22 cellular contexts compared by ENCODE assay signal in the genomic region with DNA sequence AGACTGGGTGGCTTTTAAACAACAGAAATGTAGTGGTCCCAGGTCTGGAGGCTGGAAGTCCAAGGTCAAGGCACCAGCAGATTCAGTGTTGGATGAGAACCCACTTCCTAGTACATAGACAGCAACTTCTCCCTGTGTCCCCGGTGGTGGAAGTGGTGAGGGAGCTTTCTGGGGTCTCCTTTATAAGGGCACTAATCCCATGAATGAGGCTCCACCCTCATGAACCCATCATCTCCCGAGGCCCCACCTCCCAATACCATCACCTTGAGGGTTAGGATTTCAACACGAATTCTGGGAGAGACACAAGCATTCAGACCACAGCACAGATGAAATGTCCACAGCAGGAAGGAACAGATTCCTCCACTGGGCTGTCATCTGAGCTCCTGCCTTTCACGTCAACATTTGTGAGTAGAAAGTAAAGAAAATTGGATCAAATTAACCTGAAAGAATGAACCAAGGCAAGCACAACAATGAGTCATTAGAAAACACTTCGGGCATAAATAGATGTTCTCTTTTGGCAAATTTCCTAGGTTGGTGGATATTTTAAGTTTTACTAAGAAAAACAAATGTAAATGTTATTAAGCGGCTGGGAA.
DNase-seq lines count a peak whose midpoint lies in the region; ATAC-seq and TF ChIP-seq lines count a peak whose summit lies in the region.
"Had no signal": no experiment of that assay in that cellular context is flagged by ENCODE, and none has a peak within 500 bp of the region (broad histone marks: within the 10 kb centered on the region; RNA-seq: fewer than 3 reads in every experiment).

No MANE protein-coding gene starts in this region.

- no TSS peak for BruUV-seq in PC-3 (replicated peaks; lab: Mats Ljungman, UMichigan)

- DNase-seq in Daoy (ENCODE audit: low read depth) (peak; percentile 4), PC-3 (peak; percentile 63), caudate nucleus (lab: John Stamatoyannopoulos, UW) (no peak), kidney tubule cell (ENCODE audit: low spot score) (peak; percentile 32), cardiac septum (ENCODE audit: low spot score) (no peak), upper lobe of left lung (no peak), ascending aorta (ENCODE audit: low spot score in 2 of 2) (no peak)
- no peak for DNase-seq in CD8-positive, alpha-beta T cell
- DNase-seq: activated CD4-positive, alpha-beta T cell treated with anti-CD3 and anti-CD28 coated beads for 48 hours; activated CD8-positive, alpha-beta memory T cell treated with anti-CD3 and anti-CD28 coated beads, Interleukin-2, amount 50 U/mL, for 48 hours; activated naive CD4-positive, alpha-beta T cell; body of pancreas; hypothalamus; left colon; MV-4-11; NCI-H2081; NCI-H526; stomach; T1000 had no signal

- H3K27me3 ChIP-seq in PC-3 (ENCODE audit: low read length) (no peaks in the 10 kb centered on the region; the same call in 1 of the 2 replicates), upper lobe of left lung (no peaks in the 10 kb centered on the region), ascending aorta (no peaks in the 10 kb centered on the region)
- H3K27me3 ChIP-seq in CD8-positive, alpha-beta T cell (ENCODE audit: insufficient read depth, low read length): no peaks in the 10 kb centered on the region
- H3K27me3 ChIP-seq: body of pancreas, stomach had no signal

- POLR2A ChIA-PET in PC-3 (lab: Charles Lee; ENCODE audit: unreplicated experiment): no interaction called here
- POLR2A ChIA-PET in CD8-positive, alpha-beta T cell (lab: Charles Lee): no interaction called here

- H3K27ac ChIP-seq in PC-3 (ENCODE audit: low read length) (no peak overlapping the region), caudate nucleus (ENCODE audit: low read depth, low read length) (peak overlapping the region; percentile 11), upper lobe of left lung (no peak overlapping the region), ascending aorta (no peak overlapping the region)
- no peak overlapping the region for H3K27ac ChIP-seq in CD8-positive, alpha-beta T cell (ENCODE audit: low read depth, low read length)
- H3K27ac ChIP-seq: body of pancreas, SJSA1, stomach had no signal

- H3K4me2 ChIP-seq in PC-3 (ENCODE audit: low read length): peak overlapping the region; percentile 6

- no peak overlapping the region for H2AFZ ChIP-seq in PC-3 (ENCODE audit: low read length)

- no peaks in the 10 kb centered on the region for H3K4me1 Mint-ChIP-seq in CD8-positive, alpha-beta T cell (ENCODE audit: low read depth)
- H3K4me1 Mint-ChIP-seq: neural crest cell had no signal

- TF ChIP-seq EP300 in upper lobe of left lung (IDR thresholded peaks at IDR 0.05): no peak

- no peak overlapping the region for H3K27ac Mint-ChIP-seq in CD8-positive, alpha-beta T cell
- H3K27ac Mint-ChIP-seq: IgD-negative memory B cell had no signal

- H3K4me3 ChIP-seq in PC-3 (ENCODE audit: low read length) (no peak overlapping the region), upper lobe of left lung (no peak overlapping the region), ascending aorta (no peak overlapping the region)
- H3K4me3 ChIP-seq in CD8-positive, alpha-beta T cell (ENCODE audit: low read depth, low read length): no peak overlapping the region
- H3K4me3 ChIP-seq: body of pancreas, SJSA1, stomach had no signal

- intact Hi-C loops in PC-3 (cut with micrococcal nuclease): no loop called here
- intact Hi-C loops in cardiac septum (cut with DNase I): no loop called here
- intact Hi-C loops in CD8-positive, alpha-beta T cell (cut with DNase I, micrococcal nuclease): no loop called here
- intact Hi-C loops in ascending aorta (cut with DNase I): no loop called here

- no peak overlapping the region for H3K4me3 Mint-ChIP-seq in CD8-positive, alpha-beta T cell
- H3K4me3 Mint-ChIP-seq: IgD-negative memory B cell, neural crest cell had no signal

- H4K20me1 ChIP-seq in PC-3 (ENCODE audit: low read length): no peaks in the 10 kb centered on the region

- H3K9me3 ChIP-seq in PC-3 (ENCODE audit: low read length) (no peaks in the 10 kb centered on the region), upper lobe of left lung (no peaks in the 10 kb centered on the region), ascending aorta (no peaks in the 10 kb centered on the region)
- H3K9me3 ChIP-seq in CD8-positive, alpha-beta T cell (ENCODE audit: low read length): no peaks in the 10 kb centered on the region
- H3K9me3 ChIP-seq: body of pancreas, SJSA1, stomach had no signal

- WGBS in upper lobe of left lung, 2 donors: 78 to 83% methylated on average over 5 to 6 of the region's 6 CpGs

- H3K9me2 ChIP-seq in PC-3 (replicated peaks; ENCODE audit: low read length): no peaks in the 10 kb centered on the region

- no peak overlapping the region for H3K9ac ChIP-seq in PC-3 (ENCODE audit: low read length)

- H3K9me3 Mint-ChIP-seq in CD8-positive, alpha-beta T cell: no peaks in the 10 kb centered on the region
- H3K9me3 Mint-ChIP-seq: neural crest cell had no signal

- TF ChIP-seq POLR2A in upper lobe of left lung (IDR thresholded peaks at IDR 0.05): no peak

- H3K4me1 ChIP-seq in PC-3 (ENCODE audit: insufficient read depth, low read length): peaks cover 5% of the 10 kb centered on the region; the same call in 1 of the 2 replicates
- no peaks in the 10 kb centered on the region for H3K4me1 ChIP-seq in CD8-positive, alpha-beta T cell (ENCODE audit: insufficient read depth, low read length)
- no peaks in the 10 kb centered on the region for H3K4me1 ChIP-seq in upper lobe of left lung
- no peaks in the 10 kb centered on the region for H3K4me1 ChIP-seq in ascending aorta
- H3K4me1 ChIP-seq: body of pancreas, SJSA1, stomach had no signal

- no peaks in the 10 kb centered on the region for H3K36me3 Mint-ChIP-seq in CD8-positive, alpha-beta T cell

- peaks cover 9% of the 10 kb centered on the region for H3K27me3 Mint-ChIP-seq in CD8-positive, alpha-beta T cell (ENCODE audit: low read depth)
- H3K27me3 Mint-ChIP-seq: IgD-negative memory B cell had no signal

- H3F3A ChIP-seq in PC-3 (ENCODE audit: low read length, unreplicated experiment): no peaks in the 10 kb centered on the region

- ATAC-seq in PC-3 (peak; percentile 68), upper lobe of left lung (ENCODE audit: low FRiP score in 2 of 2) (no peak)
- ATAC-seq in CD8-positive, alpha-beta T cell: no peak
- ATAC-seq: body of pancreas, left colon had no signal

- no peak for TF ChIP-seq CTCF in PC-3 (conservative IDR thresholded peaks at IDR 0.05; ENCODE audit: low read depth, low read length)
- no peak for TF ChIP-seq CTCF in CD8-positive, alpha-beta T cell (IDR thresholded peaks at IDR 0.05)
- no peak for TF ChIP-seq CTCF in upper lobe of left lung (IDR thresholded peaks at IDR 0.05)
- TF ChIP-seq CTCF in ascending aorta (IDR thresholded peaks at IDR 0.05): no peak

- CTCF ChIA-PET in PC-3 (lab: Charles Lee): no interaction called here
- CTCF ChIA-PET in CD8-positive, alpha-beta T cell (lab: Charles Lee): no interaction called here

- H3K79me2 ChIP-seq in PC-3 (ENCODE audit: low read length): no peaks in the 10 kb centered on the region

- H3K36me3 ChIP-seq in PC-3 (ENCODE audit: low read depth, low read length) (no peaks in the 10 kb centered on the region), upper lobe of left lung (no peaks in the 10 kb centered on the region), ascending aorta (no peaks in the 10 kb centered on the region)
- no peaks in the 10 kb centered on the region for H3K36me3 ChIP-seq in CD8-positive, alpha-beta T cell (ENCODE audit: insufficient read depth, low read length)
- H3K36me3 ChIP-seq: SJSA1, stomach had no signal

Comparison
In these comparisons a context has a peak if more than half of its experiments do, and no peak if none do; other contexts are left out.
1. DNase-seq: peak in Daoy (single experiment), PC-3 (single experiment) and kidney tubule cell (single experiment); none in caudate nucleus (0 of 61), cardiac septum (single experiment), CD8-positive, alpha-beta T cell (0 of 7), upper lobe of left lung (0 of 2) and ascending aorta (0 of 2).